Comparison of ENCODE assay signal across 1 cellular context in genomic region chr17:75904749-75905521, GRCh38.
TF ChIP-seq lines count a peak whose summit lies in the region.

TSS of gene MRPL38 (minus strand) at chr17:75904884. CDS start at chr17:75904875, 9 bp downstream.

TF ChIP-seq in SK-N-SH treated with all-trans-retinoic acid at 6 μM for 48 hours, 23 proteins besides CTCF, POLR2A, EP300 and RAD21 (continued from another document):
- TF ChIP-seq, protein P1, sequence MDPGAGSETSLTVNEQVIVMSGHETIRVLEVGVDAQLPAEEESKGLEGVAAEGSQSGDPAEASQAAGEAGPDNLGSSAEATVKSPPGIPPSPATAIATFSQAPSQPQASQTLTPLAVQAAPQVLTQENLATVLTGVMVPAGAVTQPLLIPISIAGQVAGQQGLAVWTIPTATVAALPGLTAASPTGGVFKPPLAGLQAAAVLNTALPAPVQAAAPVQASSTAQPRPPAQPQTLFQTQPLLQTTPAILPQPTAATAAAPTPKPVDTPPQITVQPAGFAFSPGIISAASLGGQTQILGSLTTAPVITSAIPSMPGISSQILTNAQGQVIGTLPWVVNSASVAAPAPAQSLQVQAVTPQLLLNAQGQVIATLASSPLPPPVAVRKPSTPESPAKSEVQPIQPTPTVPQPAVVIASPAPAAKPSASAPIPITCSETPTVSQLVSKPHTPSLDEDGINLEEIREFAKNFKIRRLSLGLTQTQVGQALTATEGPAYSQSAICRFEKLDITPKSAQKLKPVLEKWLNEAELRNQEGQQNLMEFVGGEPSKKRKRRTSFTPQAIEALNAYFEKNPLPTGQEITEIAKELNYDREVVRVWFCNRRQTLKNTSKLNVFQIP (CRISPR knock-in tag; IDR thresholded peaks at IDR 0.05; ENCODE audit: borderline replicate concordance, low read depth): 0 out of 2 replicates have a peak, but pooled peaks have one; percentile 8
